Comparison of ENCODE assay signal across 8 cellular contexts in genomic region chr17:3636908-3637373, GRCh38. TPM values are rescaled to one million over a fixed set of nuclear protein-coding genes. Genes with fewer than 3 reads are reported as not detected.
DNase-seq lines count a peak whose midpoint lies in the region; ATAC-seq, FAIRE-seq and TF ChIP-seq lines count a peak whose summit lies in the region.

No MANE protein-coding gene starts in this region.

- H3K4me2 ChIP-seq in PC-9 (peak overlapping the region; percentile 97), endothelial cell of umbilical vein (ENCODE audit: insufficient read depth, low read length) (peak overlapping the region; percentile 96)

- H2AFZ ChIP-seq in PC-9 (peak overlapping the region; percentile 87), endothelial cell of umbilical vein (ENCODE audit: low read depth, low read length) (peak overlapping the region; percentile 88)

- H3K4me3 ChIP-seq in CD8-positive, alpha-beta memory T cell (ENCODE audit: low read length), result peak overlapping the region; percentile 74
- peak overlapping the region; percentile 67 for H3K4me3 ChIP-seq in PC-9
- peak overlapping the region; percentile 65 to 83 (median 71) for H3K4me3 ChIP-seq in endothelial cell of umbilical vein (replicated peaks in 1 of 3; ENCODE audit: insufficient read depth in 1 of 3, low read depth in 1 of 3, low read length in 3 of 3)
- peak overlapping the region; percentile 89 to 94 for H3K4me3 ChIP-seq in neutrophil (ENCODE audit: low read depth in 1 of 2, low read length in 1 of 2)

- peak overlapping the region; percentile 90 for H3K27ac ChIP-seq in CD8-positive, alpha-beta memory T cell (ENCODE audit: low read depth, low read length)
- H3K27ac ChIP-seq in PC-9 (0 out of 2 replicates have a peak overlapping the region, but pooled peaks have one; percentile 64), endothelial cell of umbilical vein (ENCODE audit: insufficient read depth, low read depth, low read length) (peak overlapping the region; percentile 90), neutrophil (peak overlapping the region; percentile 90)

- peak overlapping the region; percentile 74 to 98 (median 94) for H3K4me3 Mint-ChIP-seq in CD8-positive, alpha-beta memory T cell

- FAIRE-seq in endothelial cell of umbilical vein (lab: Jason Lieb, UNC), result peak; percentile 31

- H3F3A ChIP-seq in PC-9 (ENCODE audit: insufficient read depth, low read depth), result peaks cover 22% of the 10 kb centered on the region

- TF ChIP-seq CTCF in PC-9 (conservative IDR thresholded peaks at IDR 0.05) (no peak), endothelial cell of umbilical vein (IDR thresholded peaks at IDR 0.05; ENCODE audit: extremely low read depth in 1 of 2, insufficient read depth in 1 of 2, low read depth in 1 of 2, low read length in 2 of 2) (no peak), neutrophil (IDR thresholded peaks at IDR 0.05) (no peak)

- dilution Hi-C loops in endothelial cell of umbilical vein (cut with MboI; ENCODE audit: extremely low pct_ligation_motif_present, low sequenced_read_pairs), result no loop called here

- H3K9me1 ChIP-seq in endothelial cell of umbilical vein (replicated peaks; ENCODE audit: control insufficient read depth, extremely low read depth, insufficient read depth, low read length), result no peaks in the 10 kb centered on the region

- peaks cover 21 to 41% (median 25%) of the 10 kb centered on the region in 3 donors for H3K4me1 Mint-ChIP-seq in CD8-positive, alpha-beta memory T cell

- H3K27me3 Mint-ChIP-seq in CD8-positive, alpha-beta memory T cell, result no peaks in the 10 kb centered on the region

- no peaks in the 10 kb centered on the region for H3K9me2 ChIP-seq in PC-9 (ENCODE audit: insufficient read depth)

- H4K20me1 ChIP-seq in PC-9 (ENCODE audit: insufficient read depth) (peaks cover 3% of the 10 kb centered on the region; the same call in 1 of the 2 replicates), endothelial cell of umbilical vein (replicated peaks; ENCODE audit: control insufficient read depth, extremely low read depth, insufficient read depth, low read length) (no peaks in the 10 kb centered on the region)

- H3K27ac Mint-ChIP-seq in CD8-positive, alpha-beta memory T cell, result peak overlapping the region; percentile 50 to 93 (median 70)

- H3K36me3 Mint-ChIP-seq in CD8-positive, alpha-beta memory T cell, result peaks cover 0 to 17% (median 2%) of the 10 kb centered on the region in 3 donors

- peaks cover 32% of the 10 kb centered on the region for H3K79me2 ChIP-seq in PC-9 (ENCODE audit: low read depth)
- H3K79me2 ChIP-seq in endothelial cell of umbilical vein (ENCODE audit: control insufficient read depth, insufficient read depth, low read length), result peaks cover 20% of the 10 kb centered on the region

- CTCF ChIA-PET in CD8-positive, alpha-beta memory T cell (lab: Charles Lee), result interaction anchor here (0.9 to 1.5 kb wide), 5 partner anchors 10 to 822 kb away, joined by 3 to 7 read pairs (median 4); partner anchors contain the start of gene NCBP3
- CTCF ChIA-PET in PC-9 (lab: Charles Lee) (no interaction called here), endothelial cell of umbilical vein (lab: Charles Lee) (interaction anchor here (0.9 to 2.5 kb wide), 6 partner anchors 11 to 588 kb away, joined by 4 to 15 read pairs (median 6); partner anchors contain the start of genes P2RX5 and TAX1BP3)

- no peaks in the 10 kb centered on the region for H3K9me3 ChIP-seq in CD8-positive, alpha-beta memory T cell (ENCODE audit: low read length)
- H3K9me3 ChIP-seq in PC-9 (ENCODE audit: insufficient read depth, low read depth) (no peaks in the 10 kb centered on the region), endothelial cell of umbilical vein (replicated peaks; ENCODE audit: control insufficient read depth, insufficient read depth, low read length) (no peaks in the 10 kb centered on the region), neutrophil (no peaks in the 10 kb centered on the region)

- no TSS peak for BruUV-seq in PC-9 (replicated peaks; lab: Mats Ljungman, UMichigan)
- BruUV-seq in endothelial cell of umbilical vein (replicated peaks; lab: Mats Ljungman, UMichigan), result TSS peak; percentile 41

- TF ChIP-seq POLR2A in endothelial cell of umbilical vein (IDR thresholded peaks at IDR 0.05; ENCODE audit: low read depth, low read length), result no peak

- intact Hi-C loops in PC-9 (cut with micrococcal nuclease; ENCODE audit: unreplicated experiment) (loop anchor here (1.0 to 5.0 kb wide), 3 partner anchors 31 to 925 kb away; partner anchors contain the start of genes CLUH, EMC6 and TAX1BP3), endothelial cell of umbilical vein (cut with micrococcal nuclease) (loop anchor here (1.0 kb wide), 1 partner anchor 31 kb away; the partner anchor contains the start of genes EMC6 and TAX1BP3)

- no peaks in the 10 kb centered on the region for H3K9me3 Mint-ChIP-seq in CD8-positive, alpha-beta memory T cell

- no peaks in the 10 kb centered on the region for H3K4me1 ChIP-seq in CD8-positive, alpha-beta memory T cell (ENCODE audit: insufficient read depth, low read length)
- H3K4me1 ChIP-seq in PC-9 (replicated peaks; ENCODE audit: insufficient read depth) (peaks cover 15% of the 10 kb centered on the region; the same call in 1 of the 2 replicates), endothelial cell of umbilical vein (ENCODE audit: control insufficient read depth, extremely low read depth, insufficient read depth, low read length) (peaks cover 12% of the 10 kb centered on the region), neutrophil (ENCODE audit: control insufficient read depth in 1 of 2, insufficient read depth in 1 of 2, low read depth in 1 of 2, low read length in 1 of 2) (peaks cover 35 to 41% of the 10 kb centered on the region in 2 experiments)

- POLR2A ChIA-PET in CD8-positive, alpha-beta memory T cell (lab: Charles Lee), result interaction anchor here (0.7 to 1.4 kb wide), 3 partner anchors 10 to 1782 kb away, joined by 4 to 5 read pairs (median 4); partner anchors contain the start of genes EMC6 and TAX1BP3
- POLR2A ChIA-PET in PC-9 (lab: Charles Lee; ENCODE audit: unreplicated experiment) (interaction anchor here (0.6 to 1.6 kb wide), 6 partner anchors 31 to 563 kb away, joined by 5 to 26 read pairs (median 6); partner anchors contain the start of genes EMC6, NCBP3 and TAX1BP3), endothelial cell of umbilical vein (lab: Charles Lee) (interaction anchor here (2.1 kb wide), 1 partner anchor 30 kb away, joined by 18 read pairs; no protein-coding TSS in a partner anchor)

- no peaks in the 10 kb centered on the region for H3K36me3 ChIP-seq in CD8-positive, alpha-beta memory T cell (ENCODE audit: insufficient read depth, low read length)
- H3K36me3 ChIP-seq in PC-9 (ENCODE audit: low read depth), result no peaks in the 10 kb centered on the region
- H3K36me3 ChIP-seq in endothelial cell of umbilical vein (ENCODE audit: control insufficient read depth in 2 of 2, extremely low read depth in 1 of 2, insufficient read depth in 2 of 2, low read length in 2 of 2), result peaks cover 0 to 3% of the 10 kb centered on the region in 2 experiments
- peaks cover 3% of the 10 kb centered on the region for H3K36me3 ChIP-seq in neutrophil

- H3K9ac ChIP-seq in endothelial cell of umbilical vein (replicated peaks; ENCODE audit: extremely low read depth, insufficient read depth, low read length), result peak overlapping the region; percentile 99

- H3K27me3 ChIP-seq in CD8-positive, alpha-beta memory T cell (ENCODE audit: insufficient read depth, low read length, poor library complexity, severe bottlenecking), result no peaks in the 10 kb centered on the region
- H3K27me3 ChIP-seq in PC-9 (ENCODE audit: insufficient read depth, low read depth), result no peaks in the 10 kb centered on the region
- no peaks in the 10 kb centered on the region for H3K27me3 ChIP-seq in endothelial cell of umbilical vein (ENCODE audit: control insufficient read depth in 2 of 2, insufficient read depth in 2 of 2, low read length in 2 of 2)
- no peaks in the 10 kb centered on the region for H3K27me3 ChIP-seq in neutrophil

- DNase-seq in CD8-positive, alpha-beta memory T cell, result peak in 1 of 5 donors; percentile 9
- DNase-seq in PC-9 (no peak), endothelial cell of umbilical vein (ENCODE audit: low read depth, low spot score) (no peak), kidney glomerular epithelial cell (lab: John Stamatoyannopoulos, UW) (no peak)

- peak; percentile 6 for ATAC-seq in GM21825 (IDR thresholded peaks at IDR 0.05; ENCODE audit: unreplicated experiment)
- ATAC-seq in GM19463 (IDR thresholded peaks at IDR 0.05; ENCODE audit: unreplicated experiment), result no peak
- no peak for ATAC-seq in HG03354 (IDR thresholded peaks at IDR 0.05; ENCODE audit: poor library complexity, severe bottlenecking, unreplicated experiment)

RNA-seq across cellular contexts. Expression of gene CTNS, which starts 0.4 kb away (rescaled TPM):
- 10 to 100 TPM; 33.3 to 35.5 TPM for total RNA-seq in CD8-positive, alpha-beta memory T cell
- polyA plus RNA-seq in CD8-positive, alpha-beta memory T cell, result 7.7 TPM
- total RNA-seq in PC-9 (2021), result 12.5 and 20.0 TPM in 2 replicates
- 20.8 and 25.9 TPM in 2 replicates for total RNA-seq in endothelial cell of umbilical vein
- 17.9 and 20.5 TPM in 2 replicates for polyA plus RNA-seq in endothelial cell of umbilical vein
- 10.2 and 12.2 TPM in 2 replicates for polyA plus RNA-seq in endothelial cell of umbilical vein (2011; cell fraction: cytosol; rRNA removed)
- 15.5 and 18.1 TPM in 2 replicates for polyA plus RNA-seq in endothelial cell of umbilical vein (2011; cell fraction: nucleus; rRNA removed)
- polyA plus RNA-seq in endothelial cell of umbilical vein (2012), result 15.5 and 20.4 TPM in 2 replicates
- polyA minus RNA-seq in endothelial cell of umbilical vein, result 15.2 and 16.2 TPM in 2 replicates
- polyA minus RNA-seq in endothelial cell of umbilical vein (2011; cell fraction: cytosol; rRNA and poly(A)+ RNA removed), result 5.1 TPM
- 10.5 and 14.0 TPM in 2 replicates for polyA minus RNA-seq in endothelial cell of umbilical vein (2011; cell fraction: nucleus; rRNA and poly(A)+ RNA removed)

RNA-seq across cellular contexts. Expression of gene SHPK, which starts 0.9 kb away (rescaled TPM):
- total RNA-seq in CD8-positive, alpha-beta memory T cell, result 10 to 100 TPM; 17.0 to 17.1 TPM
- 6.9 TPM for polyA plus RNA-seq in CD8-positive, alpha-beta memory T cell
- 19.8 and 21.4 TPM in 2 replicates for total RNA-seq in PC-9 (2021)
- total RNA-seq in endothelial cell of umbilical vein, result 15.9 and 17.8 TPM in 2 replicates
- polyA plus RNA-seq in endothelial cell of umbilical vein, result 14.7 and 15.4 TPM in 2 replicates
- 12.7 and 12.9 TPM in 2 replicates for polyA plus RNA-seq in endothelial cell of umbilical vein (2011; cell fraction: cytosol; rRNA removed)
- 24.1 and 28.5 TPM in 2 replicates for polyA plus RNA-seq in endothelial cell of umbilical vein (2011; cell fraction: nucleus; rRNA removed)
- 11.4 and 13.2 TPM in 2 replicates for polyA plus RNA-seq in endothelial cell of umbilical vein (2012)
- polyA minus RNA-seq in endothelial cell of umbilical vein, result 25.5 and 28.3 TPM in 2 replicates
- 4.6 TPM for polyA minus RNA-seq in endothelial cell of umbilical vein (2011; cell fraction: cytosol; rRNA and poly(A)+ RNA removed)
- polyA minus RNA-seq in endothelial cell of umbilical vein (2011; cell fraction: nucleus; rRNA and poly(A)+ RNA removed), result 12.6 and 13.4 TPM in 2 replicates

RNA-seq across cellular contexts. Expression of gene TRPV1, which starts 27.7 kb away (rescaled TPM):
- 1 to 10 TPM; 2.4 to 2.8 TPM for total RNA-seq in CD8-positive, alpha-beta memory T cell
- 0.83 TPM for polyA plus RNA-seq in CD8-positive, alpha-beta memory T cell
- total RNA-seq in PC-9 (2021) (7.8 TPM in 2 replicates), endothelial cell of umbilical vein (1.4 and 2.5 TPM in 2 replicates)
- polyA plus RNA-seq in endothelial cell of umbilical vein, result 1.4 and 1.8 TPM in 2 replicates
- polyA plus RNA-seq in endothelial cell of umbilical vein (2011; cell fraction: cytosol; rRNA removed), result 0.87 and 0.96 TPM in 2 replicates
- polyA plus RNA-seq in endothelial cell of umbilical vein (2011; cell fraction: nucleus; rRNA removed), result 10.3 and 10.4 TPM in 2 replicates
- polyA plus RNA-seq in endothelial cell of umbilical vein (2012), result 1.4 and 1.5 TPM in 2 replicates
- polyA minus RNA-seq in endothelial cell of umbilical vein, result 4.6 and 8.7 TPM in 2 replicates
- 3.5 TPM for polyA minus RNA-seq in endothelial cell of umbilical vein (2011; cell fraction: cytosol; rRNA and poly(A)+ RNA removed)
- polyA minus RNA-seq in endothelial cell of umbilical vein (2011; cell fraction: nucleus; rRNA and poly(A)+ RNA removed), result 5.6 TPM in 2 replicates

RNA-seq across cellular contexts. Expression of gene TAX1BP3, which starts 31.4 kb away (rescaled TPM):
- 10 to 100 TPM; 23.4 to 26.0 TPM for total RNA-seq in CD8-positive, alpha-beta memory T cell
- polyA plus RNA-seq in CD8-positive, alpha-beta memory T cell, result 38.9 TPM
- total RNA-seq in PC-9 (2021) (147 and 168 TPM in 2 replicates), endothelial cell of umbilical vein (247 and 254 TPM in 2 replicates)
- polyA plus RNA-seq in endothelial cell of umbilical vein, result 315 and 359 TPM in 2 replicates
- 243 and 274 TPM in 2 replicates for polyA plus RNA-seq in endothelial cell of umbilical vein (2011; cell fraction: cytosol; rRNA removed)
- polyA plus RNA-seq in endothelial cell of umbilical vein (2011; cell fraction: nucleus; rRNA removed), result 115 and 129 TPM in 2 replicates
- polyA plus RNA-seq in endothelial cell of umbilical vein (2012), result 230 and 275 TPM in 2 replicates
- 113 and 128 TPM in 2 replicates for polyA minus RNA-seq in endothelial cell of umbilical vein
- polyA minus RNA-seq in endothelial cell of umbilical vein (2011; cell fraction: cytosol; rRNA and poly(A)+ RNA removed), result 62.4 TPM
- polyA minus RNA-seq in endothelial cell of umbilical vein (2011; cell fraction: nucleus; rRNA and poly(A)+ RNA removed), result 42.9 and 53.8 TPM in 2 replicates

RNA-seq across cellular contexts. Expression of gene EMC6, which starts 31.7 kb away (rescaled TPM):
- total RNA-seq in CD8-positive, alpha-beta memory T cell, result 100 to 1,000 TPM in 1 of 2 experiments, 10 to 100 TPM in 1; 95.1 to 103 TPM
- 119 TPM for polyA plus RNA-seq in CD8-positive, alpha-beta memory T cell
- total RNA-seq in PC-9 (2021) (89.6 and 89.9 TPM in 2 replicates), endothelial cell of umbilical vein (54.0 and 62.2 TPM in 2 replicates)
- 105 and 148 TPM in 2 replicates for polyA plus RNA-seq in endothelial cell of umbilical vein
- 58.1 and 73.4 TPM in 2 replicates for polyA plus RNA-seq in endothelial cell of umbilical vein (2011; cell fraction: cytosol; rRNA removed)
- polyA plus RNA-seq in endothelial cell of umbilical vein (2011; cell fraction: nucleus; rRNA removed), result 19.0 and 22.6 TPM in 2 replicates
- 41.7 and 65.4 TPM in 2 replicates for polyA plus RNA-seq in endothelial cell of umbilical vein (2012)
- 18.8 and 21.5 TPM in 2 replicates for polyA minus RNA-seq in endothelial cell of umbilical vein
- 52.3 TPM for polyA minus RNA-seq in endothelial cell of umbilical vein (2011; cell fraction: cytosol; rRNA and poly(A)+ RNA removed)
- polyA minus RNA-seq in endothelial cell of umbilical vein (2011; cell fraction: nucleus; rRNA and poly(A)+ RNA removed), result 8.3 and 10.8 TPM in 2 replicates
